17 cellular contexts compared by ENCODE assay signal in genomic region chr3:45761831-45762230, GRCh38. TPM values are rescaled to one million over a fixed set of nuclear protein-coding genes. Genes with fewer than 3 reads are reported as not detected.
"Had no signal": no experiment of that assay in that cellular context is flagged by ENCODE, and none has a peak within 500 bp of the region (broad histone marks: within the 10 kb centered on the region; RNA-seq: fewer than 3 reads in every experiment).

No MANE protein-coding gene starts in this region.

- H3K4me3 ChIP-seq: colonic mucosa, esophagus squamous epithelium, hepatocyte, mucosa of descending colon, pancreas, sigmoid colon, skin epidermis, stomach, thoracic aorta, transverse colon had no signal

- H3K4me1 ChIP-seq: colonic mucosa, esophagus squamous epithelium, pancreas had no signal

- H3K79me2 ChIP-seq: hepatocyte had no signal

- H3K36me3 ChIP-seq: colonic mucosa, esophagus squamous epithelium, pancreas, sigmoid colon, stomach, thoracic aorta, transverse colon had no signal

- H3K27ac ChIP-seq: colonic mucosa, esophagus squamous epithelium, hepatocyte, pancreas, sigmoid colon, skin epidermis, stomach, thoracic aorta, transverse colon had no signal

- H3K9me3 Mint-ChIP-seq: natural killer cell had no signal

- H3K4me3 Mint-ChIP-seq: natural killer cell, neural crest cell had no signal

- H3K36me3 Mint-ChIP-seq: natural killer cell had no signal

- H3K9me3 ChIP-seq: colonic mucosa, esophagus squamous epithelium, mucosa of descending colon, pancreas, sigmoid colon, stomach, thoracic aorta, transverse colon had no signal

- DNase-seq: cerebellar nuclear complex, esophagus squamous epithelium had no signal

- H3K27ac Mint-ChIP-seq: natural killer cell, progenitor cell of endocrine pancreas had no signal

- FAIRE-seq: pancreas had no signal

- H3K4me2 ChIP-seq: hepatocyte had no signal

- H3K27me3 ChIP-seq: colonic mucosa, hepatocyte, pancreas, sigmoid colon, transverse colon had no signal

- H2AFZ ChIP-seq: hepatocyte had no signal

RNA-seq across cellular contexts. Expression of gene SLC6A20, which starts 34.5 kb away (rescaled TPM):
- total RNA-seq: dermis blood vessel endothelial cell, myocyte, neural crest cell, progenitor cell of endocrine pancreas, ureter had no signal
